Comparison of ENCODE assay signal across 9 cellular contexts in genomic region chr9:108994695-108995094, GRCh38. TPM values are rescaled to one million over a fixed set of nuclear protein-coding genes. Genes with fewer than 3 reads are reported as not detected.
DNase-seq lines count a peak whose midpoint lies in the region; ATAC-seq and TF ChIP-seq lines count a peak whose summit lies in the region.
"Had no signal": no experiment of that assay in that cellular context is flagged by ENCODE, and none has a peak within 500 bp of the region (broad histone marks: within the 10 kb centered on the region; RNA-seq: fewer than 3 reads in every experiment).

No MANE protein-coding gene starts in this region.

- no peaks in the 10 kb centered on the region for H3K27me3 ChIP-seq in left lung

- no peaks in the 10 kb centered on the region for H3K4me1 Mint-ChIP-seq in glutamatergic neuron (ENCODE audit: low read depth, unreplicated experiment)

- no peaks in the 10 kb centered on the region for H3K9me3 ChIP-seq in left lung

- DNase-seq in RPMI8226: peak; percentile 10
- peak in 1 of 2 donors; percentile 61 for DNase-seq in left lung
- DNase-seq in DMS79 (lab: John Stamatoyannopoulos, UW): no peak
- no peak for DNase-seq in substantia nigra (lab: John Stamatoyannopoulos, UW)
- DNase-seq in glutamatergic neuron: no peak
- DNase-seq in NCI-H82 treated with DMSO at 0.1 percent for 48 hours (lab: John Stamatoyannopoulos, UW; ENCODE audit: unreplicated experiment): no peak

- H3K27ac ChIP-seq in left lung (peak overlapping the region in 1 of 2 donors; percentile 40), substantia nigra (ENCODE audit: low read depth, low read length, poor library complexity, severe bottlenecking) (no peak overlapping the region)

- intact Hi-C loops in left lung (cut with DNase I): no loop called here

- H3K4me3 Mint-ChIP-seq in glutamatergic neuron (ENCODE audit: unreplicated experiment): no peak overlapping the region
- H3K4me3 Mint-ChIP-seq: brain had no signal

- H3K4me3 ChIP-seq in left lung: no peak overlapping the region

- H3K4me1 ChIP-seq in left lung: peaks cover 0 to 28% of the 10 kb centered on the region in 2 donors

- H3K36me3 ChIP-seq in left lung: peaks cover 0 to 5% of the 10 kb centered on the region in 2 donors

- H3K27ac Mint-ChIP-seq in glutamatergic neuron (ENCODE audit: unreplicated experiment): no peak overlapping the region

- TF ChIP-seq CTCF in left lung (IDR thresholded peaks at IDR 0.05) (no peak), glutamatergic neuron (IDR thresholded peaks at IDR 0.05; ENCODE audit: partially characterized antibody, unreplicated experiment) (no peak)

- ATAC-seq in GM18858 (IDR thresholded peaks at IDR 0.05; ENCODE audit: unreplicated experiment) (peak; percentile 82), HG02884 (IDR thresholded peaks at IDR 0.05; ENCODE audit: unreplicated experiment) (peak; percentile 92), left lung (peak; percentile 91)

- H3K36me3 Mint-ChIP-seq in glutamatergic neuron (ENCODE audit: unreplicated experiment): no peaks in the 10 kb centered on the region

- no peaks in the 10 kb centered on the region for H3K27me3 Mint-ChIP-seq in glutamatergic neuron (ENCODE audit: unreplicated experiment)
- H3K27me3 Mint-ChIP-seq: brain had no signal

- H3K9me3 Mint-ChIP-seq in glutamatergic neuron (ENCODE audit: unreplicated experiment): no peaks in the 10 kb centered on the region
- H3K9me3 Mint-ChIP-seq: brain had no signal

RNA-seq across cellular contexts. Expression of gene CTNNAL1, which starts 18.6 kb away (rescaled TPM):
- total RNA-seq in left lung (10 to 100 TPM; 47.7 to 48.0 TPM), glutamatergic neuron (ENCODE audit: unreplicated experiment) (13.7 TPM)
